17 cellular contexts compared by ENCODE assay signal in the genomic region with DNA sequence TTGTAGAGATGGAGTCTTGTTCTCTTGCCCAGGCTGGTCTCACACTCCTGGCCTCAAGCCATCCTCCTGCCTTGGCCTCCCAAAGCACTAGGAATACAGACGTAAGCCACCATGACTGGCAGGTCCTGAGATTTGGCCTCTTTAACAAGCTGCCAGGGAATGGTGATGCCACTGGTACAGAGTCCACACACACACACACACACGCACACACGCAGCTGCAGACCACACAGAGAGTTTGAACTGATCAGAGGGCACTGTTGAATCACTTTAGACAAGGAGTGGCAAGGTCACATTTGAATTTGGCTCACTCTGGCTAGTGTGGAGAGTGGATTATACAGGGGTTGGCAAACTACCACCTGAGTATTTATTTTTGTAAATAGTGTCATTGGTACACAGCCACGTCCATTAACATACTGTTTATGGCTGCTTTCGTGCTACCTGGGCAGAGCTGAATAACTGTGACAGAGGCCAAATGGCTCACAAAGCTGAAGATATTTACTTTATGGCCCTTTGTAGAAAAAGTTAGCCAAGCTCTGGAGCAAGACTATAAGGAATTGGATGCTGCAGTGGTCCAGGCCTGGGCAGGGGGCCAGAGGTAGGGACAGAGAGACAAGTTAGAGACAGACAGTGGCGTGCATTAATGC. TPM values are rescaled to one million over a fixed set of nuclear protein-coding genes. Genes with fewer than 3 reads are reported as not detected.
A peak's percentile ranks its signal among the peaks of the same experiment; 100 is the strongest.
DNase-seq lines count a peak whose midpoint lies in the region; ATAC-seq and TF ChIP-seq lines count a peak whose summit lies in the region.
"Had no signal": no experiment of that assay in that cellular context is flagged by ENCODE, and none has a peak within 500 bp of the region (broad histone marks: within the 10 kb centered on the region; RNA-seq: fewer than 3 reads in every experiment).

No MANE protein-coding gene starts in this region.

- peak overlapping the region; percentile 46 for H3K27ac Mint-ChIP-seq in memory B cell
- no peak overlapping the region for H3K27ac Mint-ChIP-seq in activated T-cell treated with anti-CD3 and anti-CD28 coated beads, Interleukin-2, amount 50 U/mL, for 72 hours
- H3K27ac Mint-ChIP-seq: mesothelial cell of epicardium had no signal

- no peak for DNase-seq in left ventricle myocardium inferior
- DNase-seq in left cardiac atrium: no peak
- DNase-seq in body of pancreas: peak; percentile 50 to 71 (median 60)
- no peak for DNase-seq in memory B cell (ENCODE audit: low spot score in 2 of 2)
- DNase-seq in upper lobe of left lung: no peak
- DNase-seq in activated T-cell treated with anti-CD3 and anti-CD28 coated beads, Interleukin-2, amount 50 U/mL, for 72 hours: no peak
- DNase-seq in activated CD4-positive, CD25-positive, alpha-beta regulatory T cell (lab: John Stamatoyannopoulos, UW): no peak
- DNase-seq: activated CD4-positive, alpha-beta T cell treated with anti-CD3 and anti-CD28 coated beads for 1 hour; activated effector memory CD4-positive, alpha-beta T cell treated with Interleukin-2 at 50 U/mL for 16 hours; GM23248; MM.1S; NCI-H187 treated with DMSO at 0.1 percent for 48 hours; retina; stimulated activated naive CD8-positive, alpha-beta T cell treated with anti-CD3 and anti-CD28 coated beads, Interleukin-15, Interleukin-2, amounts not matched to agents 100 U/mL and 50 U/mL, for 24 hours had no signal

- no peak for TF ChIP-seq EP300 in upper lobe of left lung (IDR thresholded peaks at IDR 0.05)

- H3K4me3 Mint-ChIP-seq in memory B cell: no peak overlapping the region
- no peak overlapping the region for H3K4me3 Mint-ChIP-seq in activated T-cell treated with anti-CD3 and anti-CD28 coated beads, Interleukin-2, amount 50 U/mL, for 72 hours
- H3K4me3 Mint-ChIP-seq: mesothelial cell of epicardium had no signal

- ATAC-seq in left cardiac atrium: no peak
- ATAC-seq in body of pancreas: peak; percentile 73
- ATAC-seq in memory B cell (ENCODE audit: low read depth): no peak
- ATAC-seq in upper lobe of left lung (ENCODE audit: low FRiP score in 2 of 2): no peak
- ATAC-seq in HG02981 (IDR thresholded peaks at IDR 0.05; ENCODE audit: unreplicated experiment): no peak
- ATAC-seq in activated T-cell treated with anti-CD3 and anti-CD28 coated beads, Interleukin-2, amount 50 U/mL, for 72 hours (replicated peaks in 1 of 2): no peak
- ATAC-seq: stimulated activated naive CD8-positive, alpha-beta T cell treated with anti-CD3 and anti-CD28 coated beads, Interleukin-15, Interleukin-2, amounts not matched to agents 100 U/mL and 50 U/mL, for 24 hours had no signal

- H3K9me3 Mint-ChIP-seq in memory B cell: peaks cover 2% of the 10 kb centered on the region
- peaks cover 0 to 2% of the 10 kb centered on the region in 2 donors for H3K9me3 Mint-ChIP-seq in activated T-cell treated with anti-CD3 and anti-CD28 coated beads, Interleukin-2, amount 50 U/mL, for 72 hours

- peaks cover 2% of the 10 kb centered on the region for H3K36me3 Mint-ChIP-seq in memory B cell
- H3K36me3 Mint-ChIP-seq in activated T-cell treated with anti-CD3 and anti-CD28 coated beads, Interleukin-2, amount 50 U/mL, for 72 hours (ENCODE audit: insufficient read depth in 2 of 2): peaks cover 0 to 2% of the 10 kb centered on the region in 2 donors

- H3K27ac ChIP-seq in left ventricle myocardium inferior (replicated peaks) (peak overlapping the region; percentile 27), body of pancreas (peak overlapping the region in 3 of 4 donors; percentile 13 to 38 (median 19)), upper lobe of left lung (peak overlapping the region in 3 of 4 donors; percentile 17 to 46 (median 33))
- H3K27ac ChIP-seq: GM23248, neutrophil had no signal

- intact Hi-C loops in left ventricle myocardium inferior (cut with micrococcal nuclease) (no loop called here), left cardiac atrium (cut with DNase I) (no loop called here), body of pancreas (cut with DNase I) (no loop called here)

- no peak overlapping the region for H3K4me3 ChIP-seq in left ventricle myocardium inferior
- H3K4me3 ChIP-seq in body of pancreas: no peak overlapping the region
- H3K4me3 ChIP-seq in upper lobe of left lung: no peak overlapping the region
- H3K4me3 ChIP-seq: GM23248 had no signal

- peaks cover 6% of the 10 kb centered on the region for H3K36me3 ChIP-seq in left ventricle myocardium inferior
- H3K36me3 ChIP-seq in body of pancreas (replicated peaks in 1 of 2; ENCODE audit: insufficient read depth in 1 of 2, low read depth in 2 of 2): no peaks in the 10 kb centered on the region
- peaks cover 0 to 7% (median 0%) of the 10 kb centered on the region in 4 donors for H3K36me3 ChIP-seq in upper lobe of left lung
- H3K36me3 ChIP-seq: neutrophil had no signal

- no peaks in the 10 kb centered on the region for H3K27me3 Mint-ChIP-seq in memory B cell
- H3K27me3 Mint-ChIP-seq in activated T-cell treated with anti-CD3 and anti-CD28 coated beads, Interleukin-2, amount 50 U/mL, for 72 hours (ENCODE audit: low read depth): peaks cover under 1% of the 10 kb centered on the region

- WGBS in body of pancreas, 2 donors: 38 to 40% methylated on average over 4 to 6 of the region's 6 CpGs
- 76 to 92% methylated on average over 5 to 6 of the region's 6 CpGs for WGBS in upper lobe of left lung, 2 donors

- H3K9me3 ChIP-seq in left ventricle myocardium inferior (replicated peaks) (peaks cover 8% of the 10 kb centered on the region), body of pancreas (no peaks in the 10 kb centered on the region), upper lobe of left lung (no peaks in the 10 kb centered on the region)
- H3K9me3 ChIP-seq: neutrophil had no signal

- no peaks in the 10 kb centered on the region for H3K27me3 ChIP-seq in left ventricle myocardium inferior (ENCODE audit: low read depth)
- H3K27me3 ChIP-seq in body of pancreas: no peaks in the 10 kb centered on the region
- no peaks in the 10 kb centered on the region for H3K27me3 ChIP-seq in upper lobe of left lung
- H3K27me3 ChIP-seq: neutrophil had no signal

- H3K4me1 Mint-ChIP-seq in memory B cell: peaks cover 9% of the 10 kb centered on the region
- peaks cover 39% of the 10 kb centered on the region for H3K4me1 Mint-ChIP-seq in activated T-cell treated with anti-CD3 and anti-CD28 coated beads, Interleukin-2, amount 50 U/mL, for 72 hours (ENCODE audit: low read depth)

- TF ChIP-seq CTCF in left ventricle myocardium inferior (IDR thresholded peaks at IDR 0.05; ENCODE audit: borderline replicate concordance): no peak
- TF ChIP-seq CTCF in body of pancreas (IDR thresholded peaks at IDR 0.05): no peak
- no peak for TF ChIP-seq CTCF in upper lobe of left lung (IDR thresholded peaks at IDR 0.05)

- H3K4me1 ChIP-seq in left ventricle myocardium inferior (peaks cover 42% of the 10 kb centered on the region), body of pancreas (peaks cover 30% of the 10 kb centered on the region), upper lobe of left lung (peaks cover 23 to 42% (median 34%) of the 10 kb centered on the region in 4 donors)

- TF ChIP-seq POLR2A in body of pancreas (IDR thresholded peaks at IDR 0.05) (no peak), upper lobe of left lung (IDR thresholded peaks at IDR 0.05) (no peak)

RNA-seq across cellular contexts. Expression of gene ITPRIPL2, which starts 9.9 kb away (rescaled TPM):
- total RNA-seq in left ventricle myocardium inferior (12.3 TPM), left cardiac atrium (10 to 100 TPM; 23.3 to 40.7 TPM), body of pancreas (10 to 100 TPM; 22.7 to 35.5 TPM), upper lobe of left lung (10 to 100 TPM; 39.9 to 90.6 (median 57.5) TPM)
- total RNA-seq in activated T-cell treated with anti-CD3 and anti-CD28 coated beads, Interleukin-2, amount 50 U/mL, for 72 hours: 1 to 10 TPM; 6.7 to 9.3 TPM

RNA-seq across cellular contexts. Expression of gene SYT17, which starts 44.4 kb away (rescaled TPM):
- total RNA-seq in left ventricle myocardium inferior (0.49 TPM), left cardiac atrium (1 to 10 TPM in 1 of 2 donors, under 1 TPM in 1; 0.52 to 1.4 TPM), body of pancreas (1 to 10 TPM; 3.9 to 9.2 TPM), upper lobe of left lung (10 to 100 TPM; 11.6 to 49.2 (median 14.8) TPM)
- total RNA-seq in activated T-cell treated with anti-CD3 and anti-CD28 coated beads, Interleukin-2, amount 50 U/mL, for 72 hours: under 1 TPM; 0.36 to 0.39 TPM
- total RNA-seq: GM23248 had no signal

RNA-seq across cellular contexts. Expression of gene COQ7, which starts 56.2 kb away (rescaled TPM):
- total RNA-seq in left ventricle myocardium inferior (45.4 TPM), left cardiac atrium (10 to 100 TPM; 30.6 to 31.5 TPM), body of pancreas (1 to 10 TPM; 8.6 to 9.1 TPM), upper lobe of left lung (10 to 100 TPM; 14.6 to 41.9 (median 20.0) TPM)
- 10 to 100 TPM; 16.5 to 16.6 TPM for total RNA-seq in activated T-cell treated with anti-CD3 and anti-CD28 coated beads, Interleukin-2, amount 50 U/mL, for 72 hours

Comparison
In these comparisons a context has a peak if more than half of its experiments do, and no peak if none do; other contexts are left out.
1. DNase-seq: peak in body of pancreas (4 of 4); none in left ventricle myocardium inferior (single experiment), left cardiac atrium (single experiment), memory B cell (0 of 2), upper lobe of left lung (0 of 2), activated T-cell treated with anti-CD3 and anti-CD28 coated beads, Interleukin-2, amount 50 U/mL, for 72 hours (0 of 2) and activated CD4-positive, CD25-positive, alpha-beta regulatory T cell (0 of 4).
2. Peak in every context shown above with its lines, with median percentiles within 50 percentile points of each other: H3K27ac ChIP-seq.